Comparison of ENCODE assay signal across 30 cellular contexts in the genomic region with DNA sequence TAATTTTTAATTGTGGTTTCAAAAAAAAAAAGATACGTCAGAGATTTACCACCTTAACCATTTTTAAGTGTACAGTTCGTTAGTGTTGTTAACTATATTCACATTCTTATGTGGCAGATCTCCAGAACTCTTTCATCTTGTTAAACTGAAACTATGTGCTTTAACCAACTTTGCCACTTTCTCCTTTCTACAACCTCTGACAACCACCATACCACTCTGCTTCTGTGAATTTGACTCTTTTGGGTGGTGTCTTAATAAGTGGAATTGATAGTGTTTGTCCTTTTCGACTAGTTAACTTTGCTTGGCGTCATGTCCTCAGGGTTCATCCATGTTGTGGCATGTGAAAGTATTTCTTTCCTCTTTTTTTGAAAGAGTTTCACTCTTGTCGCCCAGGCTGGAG. TPM values are rescaled to one million over a fixed set of nuclear protein-coding genes. Genes with fewer than 3 reads are reported as not detected.
DNase-seq lines count a peak whose midpoint lies in the region; ATAC-seq and TF ChIP-seq lines count a peak whose summit lies in the region.
"Had no signal": no experiment of that assay in that cellular context is flagged by ENCODE, and none has a peak within 500 bp of the region (broad histone marks: within the 10 kb centered on the region; RNA-seq: fewer than 3 reads in every experiment).

No MANE protein-coding gene starts in this region.

- WGBS in tibial nerve, 2 donors = 97% methylated on average over 5 of the region's 5 CpGs; no CpG with 5 or more reads in 1 of the 2 donors

- H3K9me3 ChIP-seq in KOPT-K1 (ENCODE audit: insufficient read depth, low read length, poor library complexity, severe bottlenecking) (no peaks in the 10 kb centered on the region), tibial nerve (no peaks in the 10 kb centered on the region), ascending aorta (no peaks in the 10 kb centered on the region)
- H3K9me3 ChIP-seq: left ventricle myocardium inferior, neutrophil, prostate gland, thoracic aorta had no signal

- peak overlapping the region; percentile 45 for H3K27ac ChIP-seq in KOPT-K1 (ENCODE audit: low read depth, low read length, poor library complexity, severe bottlenecking)
- no peak overlapping the region for H3K27ac ChIP-seq in tibial nerve
- H3K27ac ChIP-seq in brain microvascular endothelial cell = no peak overlapping the region
- no peak overlapping the region for H3K27ac ChIP-seq in ascending aorta
- H3K27ac ChIP-seq: left ventricle myocardium inferior, neutrophil, prostate gland, thoracic aorta, WERI-Rb-1 had no signal

- H3K4me1 ChIP-seq in tibial nerve (no peaks in the 10 kb centered on the region), ascending aorta (no peaks in the 10 kb centered on the region)
- H3K4me1 ChIP-seq: prostate gland had no signal

- H3K4me3 ChIP-seq in tibial nerve (no peak overlapping the region), brain microvascular endothelial cell (ENCODE audit: low read depth, low read length) (no peak overlapping the region), ascending aorta (no peak overlapping the region)
- H3K4me3 ChIP-seq: left ventricle myocardium inferior, prostate gland, thoracic aorta had no signal

- H3K27me3 ChIP-seq in tibial nerve = no peaks in the 10 kb centered on the region
- no peaks in the 10 kb centered on the region for H3K27me3 ChIP-seq in brain microvascular endothelial cell (replicated peaks)
- no peaks in the 10 kb centered on the region for H3K27me3 ChIP-seq in ascending aorta
- H3K27me3 ChIP-seq: neutrophil had no signal

- TF ChIP-seq POLR2A in tibial nerve (IDR thresholded peaks at IDR 0.05) = no peak

- no peaks in the 10 kb centered on the region for H3K27me3 Mint-ChIP-seq in activated CD4-positive, alpha-beta T cell treated with anti-CD3 and anti-CD28 coated beads, Interleukin-2, amount 10 ng/mL, durations not matched to agents 24 days and 14 days
- H3K27me3 Mint-ChIP-seq in activated T-helper 2 cell treated with anti-CD3 and anti-CD28 coated beads, Interferon-gamma antibody, Interleukin-2, Interleukin-4, amounts not matched to agents 10 μg/mL and 5 μg/mL and 100 μg/mL, durations not matched to agents 14 hours and 24 hours and 36 hours (ENCODE audit: low read depth) = no peaks in the 10 kb centered on the region
- H3K27me3 Mint-ChIP-seq in natural killer cell treated with Interleukin-12 subunit alpha and Interleukin-12 subunit beta and Interleukin-15 and Interleukin-18, amount 100 ng/mL, for 72 hours = no peaks in the 10 kb centered on the region
- H3K27me3 Mint-ChIP-seq: activated T-cell treated with anti-CD3 and anti-CD28 coated beads, Interleukin-2, amount 50 U/mL, for 24 hours; brain; CD8-positive, alpha-beta memory T cell; stimulated activated naive B cell treated with anti-CD40 and anti-IgM and Interleukin-4, amounts not matched to agents 10 μg/mL and 1 μg/mL and 100 μg/mL, for 72 hours had no signal

- peak overlapping the region; percentile 57 for H3K4me3 Mint-ChIP-seq in activated CD4-positive, alpha-beta T cell treated with anti-CD3 and anti-CD28 coated beads, Interleukin-2, amount 10 ng/mL, durations not matched to agents 24 days and 14 days
- H3K4me3 Mint-ChIP-seq in activated T-helper 2 cell treated with anti-CD3 and anti-CD28 coated beads, Interferon-gamma antibody, Interleukin-2, Interleukin-4, amounts not matched to agents 10 μg/mL and 5 μg/mL and 100 μg/mL, durations not matched to agents 14 hours and 24 hours and 36 hours (ENCODE audit: low read depth) = peak overlapping the region; percentile 21
- H3K4me3 Mint-ChIP-seq in natural killer cell treated with Interleukin-12 subunit alpha and Interleukin-12 subunit beta and Interleukin-15 and Interleukin-18, amount 100 ng/mL, for 72 hours = peak overlapping the region; percentile 26
- H3K4me3 Mint-ChIP-seq: activated T-cell treated with anti-CD3 and anti-CD28 coated beads, Interleukin-2, amount 50 U/mL, for 24 hours; brain; CD8-positive, alpha-beta memory T cell; stimulated activated naive B cell treated with anti-CD40 and anti-IgM and Interleukin-4, amounts not matched to agents 10 μg/mL and 1 μg/mL and 100 μg/mL, for 72 hours had no signal

- no peak for TF ChIP-seq EP300 in tibial nerve (IDR thresholded peaks at IDR 0.05)

- H3K9me3 Mint-ChIP-seq in activated CD4-positive, alpha-beta T cell treated with anti-CD3 and anti-CD28 coated beads, Interleukin-2, amount 10 ng/mL, durations not matched to agents 24 days and 14 days = no peaks in the 10 kb centered on the region
- H3K9me3 Mint-ChIP-seq in activated T-helper 2 cell treated with anti-CD3 and anti-CD28 coated beads, Interferon-gamma antibody, Interleukin-2, Interleukin-4, amounts not matched to agents 10 μg/mL and 5 μg/mL and 100 μg/mL, durations not matched to agents 14 hours and 24 hours and 36 hours = no peaks in the 10 kb centered on the region
- H3K9me3 Mint-ChIP-seq in natural killer cell treated with Interleukin-12 subunit alpha and Interleukin-12 subunit beta and Interleukin-15 and Interleukin-18, amount 100 ng/mL, for 72 hours = no peaks in the 10 kb centered on the region
- H3K9me3 Mint-ChIP-seq: activated T-cell treated with anti-CD3 and anti-CD28 coated beads, Interleukin-2, amount 50 U/mL, for 24 hours; brain; CD8-positive, alpha-beta memory T cell; stimulated activated naive B cell treated with anti-CD40 and anti-IgM and Interleukin-4, amounts not matched to agents 10 μg/mL and 1 μg/mL and 100 μg/mL, for 72 hours had no signal

- H3K27ac Mint-ChIP-seq in activated CD4-positive, alpha-beta T cell treated with anti-CD3 and anti-CD28 coated beads, Interleukin-2, amount 10 ng/mL, durations not matched to agents 24 days and 14 days = peak overlapping the region; percentile 78
- H3K27ac Mint-ChIP-seq in activated T-helper 2 cell treated with anti-CD3 and anti-CD28 coated beads, Interferon-gamma antibody, Interleukin-2, Interleukin-4, amounts not matched to agents 10 μg/mL and 5 μg/mL and 100 μg/mL, durations not matched to agents 14 hours and 24 hours and 36 hours = peak overlapping the region; percentile 67
- H3K27ac Mint-ChIP-seq in natural killer cell treated with Interleukin-12 subunit alpha and Interleukin-12 subunit beta and Interleukin-15 and Interleukin-18, amount 100 ng/mL, for 72 hours = peak overlapping the region in 1 of 2 donors; percentile 39
- H3K27ac Mint-ChIP-seq: activated T-cell treated with anti-CD3 and anti-CD28 coated beads, Interleukin-2, amount 50 U/mL, for 24 hours; brain; stimulated activated naive B cell treated with anti-CD40 and anti-IgM and Interleukin-4, amounts not matched to agents 10 μg/mL and 1 μg/mL and 100 μg/mL, for 72 hours had no signal

- peaks cover 81% of the 10 kb centered on the region for H3K36me3 Mint-ChIP-seq in activated CD4-positive, alpha-beta T cell treated with anti-CD3 and anti-CD28 coated beads, Interleukin-2, amount 10 ng/mL, durations not matched to agents 24 days and 14 days (ENCODE audit: low read depth)
- H3K36me3 Mint-ChIP-seq in activated T-helper 2 cell treated with anti-CD3 and anti-CD28 coated beads, Interferon-gamma antibody, Interleukin-2, Interleukin-4, amounts not matched to agents 10 μg/mL and 5 μg/mL and 100 μg/mL, durations not matched to agents 14 hours and 24 hours and 36 hours (ENCODE audit: low read depth) = peaks cover 94% of the 10 kb centered on the region
- peaks cover 61% of the 10 kb centered on the region for H3K36me3 Mint-ChIP-seq in natural killer cell treated with Interleukin-12 subunit alpha and Interleukin-12 subunit beta and Interleukin-15 and Interleukin-18, amount 100 ng/mL, for 72 hours
- H3K36me3 Mint-ChIP-seq: brain had no signal

- TF ChIP-seq CTCF in tibial nerve (IDR thresholded peaks at IDR 0.05) = no peak
- TF ChIP-seq CTCF in brain microvascular endothelial cell (IDR thresholded peaks at IDR 0.05; ENCODE audit: low read depth, low read length, missing control alignments) = no peak
- TF ChIP-seq CTCF in ascending aorta (IDR thresholded peaks at IDR 0.05) = no peak

- DNase-seq in activated CD4-positive, alpha-beta T cell treated with anti-CD3 and anti-CD28 coated beads, Interleukin-2, amount 10 ng/mL, durations not matched to agents 24 days and 14 days = peak; percentile 65
- no peak for DNase-seq in activated CD4-positive, alpha-beta T cell treated with anti-CD3 and anti-CD28 coated beads, Interleukin-2, amount 50 U/mL, for 4 hours
- DNase-seq in activated T-helper 2 cell treated with anti-CD3 and anti-CD28 coated beads, Interferon-gamma antibody, Interleukin-2, Interleukin-4, amounts not matched to agents 10 μg/mL and 5 μg/mL and 100 μg/mL, durations not matched to agents 14 hours and 24 hours and 36 hours (ENCODE audit: low spot score) = no peak
- no peak for DNase-seq in natural killer cell treated with Interleukin-12 subunit alpha and Interleukin-12 subunit beta and Interleukin-15 and Interleukin-18, amount 100 ng/mL, for 72 hours (ENCODE audit: low spot score)
- DNase-seq in tibial nerve (ENCODE audit: low spot score in 2 of 2) = no peak
- DNase-seq in brain microvascular endothelial cell = no peak
- DNase-seq in ascending aorta (ENCODE audit: low spot score in 2 of 2) = no peak
- DNase-seq: activated CD8-positive, alpha-beta memory T cell treated with anti-CD3 and anti-CD28 coated beads for 24 hours; activated T-cell treated with anti-CD3 and anti-CD28 coated beads, Interleukin-2, amount 50 U/mL, for 24 hours; AML-193; CD8-positive, alpha-beta memory T cell; left ventricle myocardium inferior; NCI-H1105 treated with DMSO at 0.1 percent for 48 hours; NCI-H1930; NCI-H524; stimulated activated CD4-positive, alpha-beta T cell treated with anti-CD3 and anti-CD28 coated beads, Interleukin-4, amount 100 ng/mL, for 4 hours; stimulated activated naive B cell treated with anti-CD40 and anti-IgM and Interleukin-4, amounts not matched to agents 10 μg/mL and 1 μg/mL and 100 μg/mL, for 72 hours; T-helper 9 cell; WERI-Rb-1 had no signal

- peaks cover 64% of the 10 kb centered on the region for H3K4me1 Mint-ChIP-seq in activated CD4-positive, alpha-beta T cell treated with anti-CD3 and anti-CD28 coated beads, Interleukin-2, amount 10 ng/mL, durations not matched to agents 24 days and 14 days
- peaks cover 74% of the 10 kb centered on the region for H3K4me1 Mint-ChIP-seq in activated T-helper 2 cell treated with anti-CD3 and anti-CD28 coated beads, Interferon-gamma antibody, Interleukin-2, Interleukin-4, amounts not matched to agents 10 μg/mL and 5 μg/mL and 100 μg/mL, durations not matched to agents 14 hours and 24 hours and 36 hours (ENCODE audit: low read depth)
- H3K4me1 Mint-ChIP-seq in natural killer cell treated with Interleukin-12 subunit alpha and Interleukin-12 subunit beta and Interleukin-15 and Interleukin-18, amount 100 ng/mL, for 72 hours (ENCODE audit: low read depth in 2 of 2) = peaks cover 0 to 65% of the 10 kb centered on the region in 2 donors
- H3K4me1 Mint-ChIP-seq: brain had no signal

- intact Hi-C loops in activated CD4-positive, alpha-beta T cell treated with anti-CD3 and anti-CD28 coated beads, Interleukin-2, amount 10 ng/mL, durations not matched to agents 24 days and 14 days (cut with micrococcal nuclease) = loop anchor here (2.0 kb wide), 1 partner anchor 16 kb away; a partner anchor contains a TSS
- intact Hi-C loops in activated T-helper 2 cell treated with anti-CD3 and anti-CD28 coated beads, Interferon-gamma antibody, Interleukin-2, Interleukin-4, amounts not matched to agents 10 μg/mL and 5 μg/mL and 100 μg/mL, durations not matched to agents 14 hours and 24 hours and 36 hours (cut with micrococcal nuclease) = loop anchor here (1.0 to 10.0 kb wide), 3 partner anchors 31 to 148 kb away; no protein-coding TSS in a partner anchor
- intact Hi-C loops in ascending aorta (cut with DNase I) = no loop called here

- H3K36me3 ChIP-seq in KOPT-K1 (ENCODE audit: insufficient read depth, low read length) (peaks cover 100% of the 10 kb centered on the region), tibial nerve (peaks cover 0 to 62% (median 0%) of the 10 kb centered on the region in 3 donors), brain microvascular endothelial cell (replicated peaks) (no peaks in the 10 kb centered on the region), ascending aorta (no peaks in the 10 kb centered on the region)
- H3K36me3 ChIP-seq: prostate gland, thoracic aorta, WERI-Rb-1 had no signal

- in situ Hi-C loops in brain microvascular endothelial cell (cut with HindIII; ENCODE audit: low pct_ligation_motif_present, low sequenced_read_pairs) = no loop called here

- peak in 1 of 2 donors; percentile 77 for ATAC-seq in natural killer cell treated with Interleukin-12 subunit alpha and Interleukin-12 subunit beta and Interleukin-15 and Interleukin-18, amount 100 ng/mL, for 72 hours
- ATAC-seq: sciatic nerve; SK-N-SH treated with all-trans-retinoic acid at 6 μM for 48 hours; stimulated activated naive B cell treated with anti-CD40 and anti-IgM and Interleukin-4, amounts not matched to agents 10 μg/mL and 1 μg/mL and 100 μg/mL, for 72 hours had no signal

RNA-seq across cellular contexts. Expression of a gene that starts 15.7 kb away (rescaled TPM):
- 253 and 257 TPM in 2 replicates for total RNA-seq in activated CD4-positive, alpha-beta T cell treated with anti-CD3 and anti-CD28 coated beads, Interleukin-2, amount 10 ng/mL, durations not matched to agents 24 days and 14 days
- total RNA-seq in activated T-helper 2 cell treated with anti-CD3 and anti-CD28 coated beads, Interferon-gamma antibody, Interleukin-2, Interleukin-4, amounts not matched to agents 10 μg/mL and 5 μg/mL and 100 μg/mL, durations not matched to agents 14 hours and 24 hours and 36 hours = 287 and 296 TPM in 2 replicates
- 100 to 1,000 TPM in 1 of 2 donors, not detected in 1; 174 TPM for total RNA-seq in natural killer cell treated with Interleukin-12 subunit alpha and Interleukin-12 subunit beta and Interleukin-15 and Interleukin-18, amount 100 ng/mL, for 72 hours
- 100 to 1,000 TPM in 2 of 4 donors, under 1 TPM in 1, not detected in 1; 0.90 to 247 (median 214) TPM for total RNA-seq in tibial nerve
- total RNA-seq in ascending aorta = not detected
- total RNA-seq: chondrocyte, glomerular endothelial cell, HT-29, mesenteric fat pad, sciatic nerve had no signal
